In the genomic region with DNA sequence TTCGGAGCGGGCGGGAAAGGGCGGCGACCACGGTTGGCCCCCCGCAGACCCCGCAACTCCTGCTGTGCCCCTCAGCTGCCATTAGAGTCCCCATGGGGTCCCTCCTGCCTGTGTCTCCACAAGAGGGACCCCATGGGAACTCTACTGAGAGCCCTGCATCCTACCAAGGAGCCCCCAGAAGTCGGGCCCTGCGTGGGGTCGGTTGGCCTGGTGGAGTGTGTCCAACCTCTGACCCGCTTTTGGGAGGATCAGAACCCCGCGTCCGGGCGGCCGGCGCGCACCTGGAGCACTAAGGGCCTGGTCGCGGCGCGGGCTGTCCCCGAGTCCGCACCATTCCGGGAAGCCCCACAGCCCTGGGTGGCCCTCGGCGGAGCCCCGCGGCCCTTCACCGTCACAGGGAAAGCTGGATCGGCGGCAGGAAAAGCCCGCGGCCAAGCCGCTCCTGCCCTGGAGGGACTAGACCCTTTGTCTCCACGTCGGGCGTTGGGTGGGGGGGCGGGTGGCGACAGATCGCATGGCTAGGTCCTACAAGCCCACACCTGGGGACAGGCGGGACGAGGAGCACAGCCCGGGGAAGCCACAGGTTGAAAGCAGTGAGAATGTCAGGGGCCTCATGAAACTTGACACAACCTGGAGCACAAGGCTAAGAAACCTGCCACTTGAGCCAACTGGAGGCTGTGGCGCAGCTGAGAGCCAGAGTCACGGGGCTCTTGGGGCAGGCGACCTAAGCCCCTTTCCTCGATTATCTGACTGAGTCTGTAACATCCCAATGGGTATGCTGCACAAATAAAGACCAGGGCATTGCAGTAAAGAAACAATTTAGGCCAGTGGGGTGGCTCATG, we compare ENCODE assay signal across 8 cellular contexts. TPM values are rescaled to one million over a fixed set of nuclear protein-coding genes. Genes with fewer than 3 reads are reported as not detected.
A peak's percentile ranks its signal among the peaks of the same experiment; 100 is the strongest.
DNase-seq lines count a peak whose midpoint lies in the region; ATAC-seq and TF ChIP-seq lines count a peak whose summit lies in the region.

No MANE protein-coding gene starts in this region.

- H3K4me1 ChIP-seq in HUES6 (ENCODE audit: control insufficient read depth, insufficient read depth, low read length) (no peaks in the 10 kb centered on the region; the same call in 1 of the 2 replicates), endocrine pancreas (ENCODE audit: control insufficient read depth, insufficient read depth, low read length) (no peaks in the 10 kb centered on the region)

- no peaks in the 10 kb centered on the region for H3K36me3 Mint-ChIP-seq in CD4-positive, alpha-beta T cell (ENCODE audit: low read depth)

- TF ChIP-seq CTCF in CD4-positive, alpha-beta T cell (IDR thresholded peaks at IDR 0.05), result no peak

- no peak overlapping the region for H3K27ac Mint-ChIP-seq in CD4-positive, alpha-beta T cell

- peaks cover 11% of the 10 kb centered on the region for H3K4me1 Mint-ChIP-seq in CD4-positive, alpha-beta T cell (ENCODE audit: low read depth)

- peaks cover 48% of the 10 kb centered on the region for H3K27me3 Mint-ChIP-seq in CD4-positive, alpha-beta T cell

- intact Hi-C loops in CD4-positive, alpha-beta T cell (cut with DNase I, micrococcal nuclease), result no loop called here
- intact Hi-C loops in posterior vena cava (cut with DNase I), result no loop called here

- DNase-seq in CD4-positive, alpha-beta T cell, result no peak
- DNase-seq in posterior vena cava (ENCODE audit: low spot score) (peak; percentile 75), kidney tubule cell (ENCODE audit: low spot score) (no peak), NCI-H187 treated with DMSO at 0.1 percent for 48 hours (lab: John Stamatoyannopoulos, UW) (no peak), substantia nigra (lab: John Stamatoyannopoulos, UW) (no peak)

- CTCF ChIA-PET in CD4-positive, alpha-beta T cell (lab: Charles Lee), result no interaction called here

- H3K9me3 Mint-ChIP-seq in CD4-positive, alpha-beta T cell, result no peaks in the 10 kb centered on the region

- H3K9me3 ChIP-seq in CD4-positive, alpha-beta T cell (ENCODE audit: control insufficient read depth, low read length), result no peaks in the 10 kb centered on the region
- H3K9me3 ChIP-seq in HUES6 (ENCODE audit: control insufficient read depth, insufficient read depth, low read depth, low read length), result no peaks in the 10 kb centered on the region
- H3K9me3 ChIP-seq in endocrine pancreas (ENCODE audit: control insufficient read depth, low read length), result no peaks in the 10 kb centered on the region

- ATAC-seq in CD4-positive, alpha-beta T cell (ENCODE audit: poor library complexity), result no peak
- no peak for ATAC-seq in HG03039 (IDR thresholded peaks at IDR 0.05; ENCODE audit: unreplicated experiment)

- no peaks in the 10 kb centered on the region for H3K36me3 ChIP-seq in HUES6 (ENCODE audit: control insufficient read depth, insufficient read depth, low read length)
- no peaks in the 10 kb centered on the region for H3K36me3 ChIP-seq in endocrine pancreas (ENCODE audit: control insufficient read depth, insufficient read depth, low read length)

- no peak overlapping the region for H3K27ac ChIP-seq in CD4-positive, alpha-beta T cell (ENCODE audit: low read depth, low read length)
- no peak overlapping the region for H3K27ac ChIP-seq in HUES6 (ENCODE audit: low read depth, low read length)
- no peak overlapping the region for H3K27ac ChIP-seq in substantia nigra (ENCODE audit: low read depth, low read length, poor library complexity, severe bottlenecking)

- peak overlapping the region; percentile 83 for H3K4me3 Mint-ChIP-seq in CD4-positive, alpha-beta T cell

- H3K9ac ChIP-seq in HUES6 (ENCODE audit: low read length), result no peak overlapping the region
- no peak overlapping the region for H3K9ac ChIP-seq in endocrine pancreas (ENCODE audit: control insufficient read depth, insufficient read depth, low read length)

- H3K27me3 ChIP-seq in CD4-positive, alpha-beta T cell (ENCODE audit: control insufficient read depth, insufficient read depth, low read length), result peaks cover 21% of the 10 kb centered on the region
- H3K27me3 ChIP-seq in HUES6 (ENCODE audit: control insufficient read depth, insufficient read depth, low read length) (peaks cover 2% of the 10 kb centered on the region), endocrine pancreas (ENCODE audit: control insufficient read depth, insufficient read depth, low read length) (peaks cover 2% of the 10 kb centered on the region)

- H3K4me3 ChIP-seq in HUES6 (ENCODE audit: low read depth, low read length) (peak overlapping the region; percentile 65; the same call in 1 of the 2 replicates), endocrine pancreas (ENCODE audit: control insufficient read depth, insufficient read depth, low read length) (peak overlapping the region; percentile 33)

- POLR2A ChIA-PET in CD4-positive, alpha-beta T cell (lab: Charles Lee), result interaction anchor here (0.8 to 1.1 kb wide), 3 partner anchors 9 to 17 kb away, joined by 3 to 6 read pairs (median 5); a partner anchor contains a TSS

RNA-seq across cellular contexts. Expression of a gene that starts 11.2 kb away (rescaled TPM):
- 100 to 1,000 TPM; 120 to 128 TPM for total RNA-seq in CD4-positive, alpha-beta T cell
- total RNA-seq in posterior vena cava, result 10 to 100 TPM; 35.7 to 55.2 TPM

RNA-seq across cellular contexts. Expression of a gene that starts 17.3 kb away (rescaled TPM):
- 100 to 1,000 TPM; 103 to 107 TPM for total RNA-seq in CD4-positive, alpha-beta T cell
- 10 to 100 TPM; 42.2 to 48.6 TPM for total RNA-seq in posterior vena cava

RNA-seq across cellular contexts. Expression of a gene that starts 32.4 kb away (rescaled TPM):
- total RNA-seq in CD4-positive, alpha-beta T cell, result under 1 TPM; 0.33 to 0.47 TPM
- total RNA-seq in posterior vena cava, result not detected
